ENCODE assay signal across 11 cellular contexts in the genomic region with DNA sequence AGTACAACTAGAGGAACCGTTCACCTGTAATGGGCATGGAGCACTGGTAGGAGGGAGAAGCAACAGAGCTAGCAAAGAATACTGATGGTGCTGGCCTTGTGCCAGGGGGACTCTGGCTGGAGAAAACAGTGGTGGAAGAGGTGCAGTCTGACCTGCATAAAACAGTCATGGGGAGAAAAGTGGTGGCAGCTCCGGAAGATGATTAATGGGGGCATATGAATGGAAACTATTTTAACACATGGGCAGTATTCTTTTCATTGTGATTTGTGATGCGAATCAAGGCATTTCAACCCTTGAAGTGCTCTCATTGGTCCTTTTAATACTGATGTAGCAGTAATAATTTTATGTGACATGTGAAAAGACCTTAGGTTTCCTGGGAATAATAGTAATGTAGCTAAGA.
DNase-seq lines count a peak whose midpoint lies in the region; ATAC-seq and TF ChIP-seq lines count a peak whose summit lies in the region.
"Had no signal": no experiment of that assay in that cellular context is flagged by ENCODE, and none has a peak within 500 bp of the region (broad histone marks: within the 10 kb centered on the region; RNA-seq: fewer than 3 reads in every experiment).

No MANE protein-coding gene starts in this region.

- WGBS in body of pancreas, 2 donors = 72 to 79% methylated on average over 3 of the region's 3 CpGs

- no peaks in the 10 kb centered on the region for H3K36me3 ChIP-seq in body of pancreas (replicated peaks in 1 of 2; ENCODE audit: insufficient read depth in 1 of 2, low read depth in 2 of 2)

- H3K36me3 Mint-ChIP-seq in nephron (ENCODE audit: low read depth) = no peaks in the 10 kb centered on the region

- H3K27me3 Mint-ChIP-seq in nephron (ENCODE audit: low read depth) = no peaks in the 10 kb centered on the region
- H3K27me3 Mint-ChIP-seq: central memory CD8-positive, alpha-beta T cell had no signal

- DNase-seq in EH (ENCODE audit: low read depth) (peak; percentile 24), NCI-H146 (lab: John Stamatoyannopoulos, UW) (peak; percentile 68), body of pancreas (peak in 3 of 4 donors; percentile 12 to 23 (median 18)), dorsolateral prefrontal cortex (no peak), epidermal melanocyte (ENCODE audit: insufficient read length, low spot score) (no peak), NOMO-1 (lab: John Stamatoyannopoulos, UW; ENCODE audit: unreplicated experiment in 2 of 2) (no peak)
- DNase-seq: DND-41, NCI-H2081 treated with DMSO at 0.1 percent for 48 hours had no signal

- H3K27ac Mint-ChIP-seq in nephron = peak overlapping the region; percentile 43 to 90 (median 46)

- TF ChIP-seq POLR2A in body of pancreas (IDR thresholded peaks at IDR 0.05) = no peak

- no peaks in the 10 kb centered on the region for H3K9me3 ChIP-seq in body of pancreas

- peaks cover 27% of the 10 kb centered on the region for H3K4me1 Mint-ChIP-seq in nephron
- H3K4me1 Mint-ChIP-seq: central memory CD8-positive, alpha-beta T cell had no signal

- no peaks in the 10 kb centered on the region for H3K27me3 ChIP-seq in body of pancreas
- no peaks in the 10 kb centered on the region for H3K27me3 ChIP-seq in dorsolateral prefrontal cortex

- H3K4me3 ChIP-seq in body of pancreas (no peak overlapping the region), dorsolateral prefrontal cortex (no peak overlapping the region)

- ATAC-seq in body of pancreas (no peak), HG03432 (IDR thresholded peaks at IDR 0.05; ENCODE audit: unreplicated experiment) (no peak)

- peaks cover 4% of the 10 kb centered on the region for H3K4me1 ChIP-seq in body of pancreas

- H3K9me3 Mint-ChIP-seq in nephron = no peaks in the 10 kb centered on the region
- H3K9me3 Mint-ChIP-seq: central memory CD8-positive, alpha-beta T cell had no signal

- no peak overlapping the region for H3K27ac ChIP-seq in body of pancreas
- no peak overlapping the region for H3K27ac ChIP-seq in dorsolateral prefrontal cortex

- intact Hi-C loops in body of pancreas (cut with DNase I) (no loop called here), dorsolateral prefrontal cortex (cut with DNase I) (no loop called here)

- no peak for TF ChIP-seq CTCF in body of pancreas (IDR thresholded peaks at IDR 0.05)
- TF ChIP-seq CTCF in nephron (IDR thresholded peaks at IDR 0.05; ENCODE audit: unreplicated experiment in 3 of 3) = no peak
- TF ChIP-seq CTCF in dorsolateral prefrontal cortex (IDR thresholded peaks at IDR 0.05 in 54 of 56, conservative IDR thresholded peaks at IDR 0.05 in 2 of 56; ENCODE audit: low read depth in 1 of 56, partially characterized antibody in 56 of 56) = no peak

- no peak overlapping the region for H3K4me3 Mint-ChIP-seq in nephron
- H3K4me3 Mint-ChIP-seq: central memory CD8-positive, alpha-beta T cell had no signal

Comparison
In these comparisons a context has a peak if more than half of its experiments do, and no peak if none do; other contexts are left out.
1. DNase-seq: peak in EH (single experiment), NCI-H146 (single experiment) and body of pancreas (3 of 4); none in dorsolateral prefrontal cortex (0 of 10), epidermal melanocyte (single experiment) and NOMO-1 (0 of 2).